ENCODE assay signal across 15 cellular contexts in the genomic region with DNA sequence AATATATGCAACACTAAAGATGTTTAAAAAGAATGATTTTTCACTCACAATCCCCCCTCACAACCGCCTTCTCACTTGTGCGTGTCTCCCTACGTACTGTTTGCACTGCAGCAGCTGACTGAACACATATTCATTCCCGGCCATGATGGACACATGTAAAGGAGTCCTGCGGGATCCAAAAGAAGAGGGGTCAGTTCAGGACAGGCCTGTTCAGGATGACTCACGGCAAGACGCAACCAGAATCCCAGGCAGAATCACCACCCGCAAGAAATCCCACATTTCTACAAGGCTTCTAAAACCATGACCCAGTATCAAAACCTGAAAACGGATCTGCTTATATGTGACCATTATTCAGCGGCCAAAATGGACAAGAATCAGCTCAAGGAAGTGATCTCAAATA. TPM values are rescaled to one million over a fixed set of nuclear protein-coding genes. Genes with fewer than 3 reads are reported as not detected.
DNase-seq lines count a peak whose midpoint lies in the region; ATAC-seq and TF ChIP-seq lines count a peak whose summit lies in the region.
"Had no signal": no experiment of that assay in that cellular context is flagged by ENCODE, and none has a peak within 500 bp of the region (broad histone marks: within the 10 kb centered on the region; RNA-seq: fewer than 3 reads in every experiment).

No MANE protein-coding gene starts in this region.

- H3K4me3 ChIP-seq in AG10803 (ENCODE audit: low read length) (no peak overlapping the region), brain microvascular endothelial cell (ENCODE audit: low read depth, low read length) (no peak overlapping the region)
- H3K4me3 ChIP-seq: colonic mucosa, esophagus squamous epithelium had no signal

- TF ChIP-seq CTCF in AG10803 (conservative IDR thresholded peaks at IDR 0.05; ENCODE audit: low read length) = no peak
- TF ChIP-seq CTCF in brain microvascular endothelial cell (IDR thresholded peaks at IDR 0.05; ENCODE audit: low read depth, low read length, missing control alignments) = no peak

- in situ Hi-C loops in brain microvascular endothelial cell (cut with HindIII; ENCODE audit: low pct_ligation_motif_present, low sequenced_read_pairs) = no loop called here

- H3K27ac ChIP-seq in brain microvascular endothelial cell = peak overlapping the region; percentile 95
- H3K27ac ChIP-seq: colonic mucosa had no signal

- DNase-seq in AG10803 (ENCODE audit: low read depth) (peak; percentile 80), HT1080 (ENCODE audit: low read depth) (peak; percentile 84), brain microvascular endothelial cell (peak; percentile 84), non-pigmented ciliary epithelial cell (ENCODE audit: low read depth) (peak; percentile 37), H4 (ENCODE audit: low spot score) (no peak), NCI-H82 (lab: John Stamatoyannopoulos, UW) (no peak)
- DNase-seq: activated gamma-delta T cell treated with Interleukin-2 at 50 U/mL for 16 hours; BE2C; colonic mucosa; esophagus squamous epithelium; NCI-H1092 treated with DMSO at 0.1 percent for 48 hours; NCI-H510A treated with DMSO at 0.1 percent for 48 hours; stimulated activated naive CD4-positive, alpha-beta T cell treated with Interleukin-2 at 50 U/mL for 16 hours had no signal

- H3K27me3 ChIP-seq in brain microvascular endothelial cell (replicated peaks) = no peaks in the 10 kb centered on the region
- H3K27me3 ChIP-seq: BE2C, colonic mucosa, esophagus squamous epithelium had no signal

- ATAC-seq in HG03439 (IDR thresholded peaks at IDR 0.05; ENCODE audit: unreplicated experiment) (no peak), GM18868 (IDR thresholded peaks at IDR 0.05; ENCODE audit: unreplicated experiment) (no peak)

- peaks cover 17% of the 10 kb centered on the region for H3K36me3 ChIP-seq in brain microvascular endothelial cell (replicated peaks)

RNA-seq across cellular contexts. Expression of a gene that starts 52.3 kb away (rescaled TPM):
- 12.1 and 14.5 TPM in 2 replicates for total RNA-seq in HT1080 (2014; rRNA removed; shearing (Covaris generic))
- 23.9 and 27.4 TPM in 2 replicates for polyA plus RNA-seq in HT1080 (2015; cell fraction: cytosol; rRNA removed)
- 19.8 and 21.8 TPM in 2 replicates for polyA plus RNA-seq in HT1080 (2015; cell fraction: nucleus; rRNA removed)
- 16.1 and 22.3 TPM in 2 replicates for total RNA-seq in H4 (2014; rRNA removed; shearing (Covaris generic))

RNA-seq across cellular contexts. Expression of a gene that starts 52.5 kb away (rescaled TPM):
- 22.5 and 27.3 TPM in 2 replicates for total RNA-seq in HT1080 (2014; rRNA removed; shearing (Covaris generic))
- polyA plus RNA-seq in HT1080 (2015; cell fraction: cytosol; rRNA removed) = 6.3 and 9.9 TPM in 2 replicates
- 34.1 and 38.0 TPM in 2 replicates for polyA plus RNA-seq in HT1080 (2015; cell fraction: nucleus; rRNA removed)
- total RNA-seq in H4 (2014; rRNA removed; shearing (Covaris generic)) = 5.6 and 7.0 TPM in 2 replicates

Comparison
In these comparisons a context has a peak if more than half of its experiments do, and no peak if none do; other contexts are left out.
1. DNase-seq: peak in AG10803 (single experiment), HT1080 (single experiment), brain microvascular endothelial cell (single experiment) and non-pigmented ciliary epithelial cell (single experiment); none in H4 (single experiment) and NCI-H82 (single experiment).